Comparison of ENCODE assay signal across 1 cellular context in the genomic region with DNA sequence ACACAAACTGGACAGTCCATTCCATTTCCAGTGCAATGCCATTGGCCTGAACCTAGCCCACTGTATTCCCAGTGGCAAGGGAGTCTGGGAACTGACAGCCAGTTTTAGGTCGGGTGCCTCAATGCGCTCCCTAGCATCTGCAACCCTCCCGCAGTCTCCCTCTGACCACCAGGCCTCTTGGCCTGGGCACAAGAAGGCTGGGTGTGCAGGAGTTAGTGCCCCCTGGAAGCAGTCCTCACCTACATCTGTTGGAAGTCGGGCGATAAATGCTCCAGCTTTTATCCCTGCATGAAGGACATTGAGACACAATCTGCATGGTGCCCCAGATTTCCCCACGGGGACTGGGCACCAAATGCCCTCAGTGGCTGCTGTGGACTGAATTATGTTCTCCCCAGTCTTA.
TF ChIP-seq lines count a peak whose summit lies in the region.

No MANE protein-coding gene starts in this region.

TF ChIP-seq in SK-N-SH, 30 proteins besides CTCF, POLR2A, EP300 and RAD21 (continued from another document):
- TF ChIP-seq ZBTB33 (IDR thresholded peaks at IDR 0.05; ENCODE audit: borderline replicate concordance, low read depth) = no peak
- no peak for TF ChIP-seq NRF1 (IDR thresholded peaks at IDR 0.05; ENCODE audit: low read depth, low read length)
- TF ChIP-seq GABPA (IDR thresholded peaks at IDR 0.05; ENCODE audit: low read depth) = no peak
- no peak for TF ChIP-seq SMC3 (IDR thresholded peaks at IDR 0.05; ENCODE audit: low read depth, low read length)
- no peak for TF ChIP-seq TCF12 (IDR thresholded peaks at IDR 0.05)
- TF ChIP-seq POLR2AphosphoS5 (IDR thresholded peaks at IDR 0.05; ENCODE audit: low read depth, low read length) = no peak
